1 cellular context compared by ENCODE assay signal in genomic region chr6:100482698-100483097, GRCh38.
A peak's percentile ranks its signal among the peaks of the same experiment; 100 is the strongest.
TF ChIP-seq lines count a peak whose summit lies in the region.

No MANE protein-coding gene starts in this region.

TF ChIP-seq in HepG2, 621 proteins besides CTCF, POLR2A, EP300 and RAD21 (continued from another document and continues in another):
- TF ChIP-seq, protein P1, sequence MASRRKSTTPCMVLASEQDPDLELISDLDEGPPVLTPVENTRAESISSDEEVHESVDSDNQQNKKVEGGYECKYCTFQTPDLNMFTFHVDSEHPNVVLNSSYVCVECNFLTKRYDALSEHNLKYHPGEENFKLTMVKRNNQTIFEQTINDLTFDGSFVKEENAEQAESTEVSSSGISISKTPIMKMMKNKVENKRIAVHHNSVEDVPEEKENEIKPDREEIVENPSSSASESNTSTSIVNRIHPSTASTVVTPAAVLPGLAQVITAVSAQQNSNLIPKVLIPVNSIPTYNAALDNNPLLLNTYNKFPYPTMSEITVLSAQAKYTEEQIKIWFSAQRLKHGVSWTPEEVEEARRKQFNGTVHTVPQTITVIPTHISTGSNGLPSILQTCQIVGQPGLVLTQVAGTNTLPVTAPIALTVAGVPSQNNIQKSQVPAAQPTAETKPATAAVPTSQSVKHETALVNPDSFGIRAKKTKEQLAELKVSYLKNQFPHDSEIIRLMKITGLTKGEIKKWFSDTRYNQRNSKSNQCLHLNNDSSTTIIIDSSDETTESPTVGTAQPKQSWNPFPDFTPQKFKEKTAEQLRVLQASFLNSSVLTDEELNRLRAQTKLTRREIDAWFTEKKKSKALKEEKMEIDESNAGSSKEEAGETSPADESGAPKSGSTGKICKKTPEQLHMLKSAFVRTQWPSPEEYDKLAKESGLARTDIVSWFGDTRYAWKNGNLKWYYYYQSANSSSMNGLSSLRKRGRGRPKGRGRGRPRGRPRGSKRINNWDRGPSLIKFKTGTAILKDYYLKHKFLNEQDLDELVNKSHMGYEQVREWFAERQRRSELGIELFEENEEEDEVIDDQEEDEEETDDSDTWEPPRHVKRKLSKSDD (CRISPR knock-in tag; IDR thresholded peaks at IDR 0.05; ENCODE audit: low read depth) = no peak
- no peak for TF ChIP-seq ZNF766 (CRISPR knock-in tag; IDR thresholded peaks at IDR 0.05; ENCODE audit: borderline replicate concordance)
- TF ChIP-seq ZNF747 (CRISPR knock-in tag; IDR thresholded peaks at IDR 0.05; ENCODE audit: borderline replicate concordance) = no peak
- TF ChIP-seq SYNCRIP (IDR thresholded peaks at IDR 0.05; ENCODE audit: insufficient read depth, low read depth, low read length) = no peak
- TF ChIP-seq ZNF644 (CRISPR knock-in tag; IDR thresholded peaks at IDR 0.05; ENCODE audit: low read depth) = peak; percentile 78
- peak; percentile 56; the same call in 1 of the 2 replicates for TF ChIP-seq RXRB (CRISPR knock-in tag; IDR thresholded peaks at IDR 0.05; ENCODE audit: borderline replicate concordance)
- TF ChIP-seq, protein P2, sequence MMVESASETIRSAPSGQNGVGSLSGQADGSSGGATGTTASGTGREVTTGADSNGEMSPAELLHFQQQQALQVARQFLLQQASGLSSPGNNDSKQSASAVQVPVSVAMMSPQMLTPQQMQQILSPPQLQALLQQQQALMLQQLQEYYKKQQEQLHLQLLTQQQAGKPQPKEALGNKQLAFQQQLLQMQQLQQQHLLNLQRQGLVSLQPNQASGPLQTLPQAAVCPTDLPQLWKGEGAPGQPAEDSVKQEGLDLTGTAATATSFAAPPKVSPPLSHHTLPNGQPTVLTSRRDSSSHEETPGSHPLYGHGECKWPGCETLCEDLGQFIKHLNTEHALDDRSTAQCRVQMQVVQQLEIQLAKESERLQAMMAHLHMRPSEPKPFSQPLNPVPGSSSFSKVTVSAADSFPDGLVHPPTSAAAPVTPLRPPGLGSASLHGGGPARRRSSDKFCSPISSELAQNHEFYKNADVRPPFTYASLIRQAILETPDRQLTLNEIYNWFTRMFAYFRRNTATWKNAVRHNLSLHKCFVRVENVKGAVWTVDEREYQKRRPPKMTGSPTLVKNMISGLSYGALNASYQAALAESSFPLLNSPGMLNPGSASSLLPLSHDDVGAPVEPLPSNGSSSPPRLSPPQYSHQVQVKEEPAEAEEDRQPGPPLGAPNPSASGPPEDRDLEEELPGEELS (CRISPR knock-in tag; IDR thresholded peaks at IDR 0.05) = peak; percentile 47; the same call in 1 of the 2 replicates
- TF ChIP-seq ZSCAN29 (CRISPR knock-in tag; conservative IDR thresholded peaks at IDR 0.05) = no peak
- TF ChIP-seq ISL2 (CRISPR knock-in tag; IDR thresholded peaks at IDR 0.05) = peak; percentile 63
- TF ChIP-seq RFXAP (CRISPR knock-in tag; IDR thresholded peaks at IDR 0.05; ENCODE audit: borderline replicate concordance) = no peak
- peak; percentile 60; the same call in 1 of the 2 replicates for TF ChIP-seq PHF21A (CRISPR knock-in tag; IDR thresholded peaks at IDR 0.05)
- TF ChIP-seq SALL2 (CRISPR knock-in tag; IDR thresholded peaks at IDR 0.05) = no peak
- TF ChIP-seq, protein P3, sequence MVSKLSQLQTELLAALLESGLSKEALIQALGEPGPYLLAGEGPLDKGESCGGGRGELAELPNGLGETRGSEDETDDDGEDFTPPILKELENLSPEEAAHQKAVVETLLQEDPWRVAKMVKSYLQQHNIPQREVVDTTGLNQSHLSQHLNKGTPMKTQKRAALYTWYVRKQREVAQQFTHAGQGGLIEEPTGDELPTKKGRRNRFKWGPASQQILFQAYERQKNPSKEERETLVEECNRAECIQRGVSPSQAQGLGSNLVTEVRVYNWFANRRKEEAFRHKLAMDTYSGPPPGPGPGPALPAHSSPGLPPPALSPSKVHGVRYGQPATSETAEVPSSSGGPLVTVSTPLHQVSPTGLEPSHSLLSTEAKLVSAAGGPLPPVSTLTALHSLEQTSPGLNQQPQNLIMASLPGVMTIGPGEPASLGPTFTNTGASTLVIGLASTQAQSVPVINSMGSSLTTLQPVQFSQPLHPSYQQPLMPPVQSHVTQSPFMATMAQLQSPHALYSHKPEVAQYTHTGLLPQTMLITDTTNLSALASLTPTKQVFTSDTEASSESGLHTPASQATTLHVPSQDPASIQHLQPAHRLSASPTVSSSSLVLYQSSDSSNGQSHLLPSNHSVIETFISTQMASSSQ (IDR thresholded peaks at IDR 0.05; ENCODE audit: low read depth) = no peak
- TF ChIP-seq, protein P3 (CRISPR knock-in tag; IDR thresholded peaks at IDR 0.05; ENCODE audit: borderline replicate concordance) = 0 out of 2 replicates have a peak, but pooled peaks have one; percentile 44
- no peak for TF ChIP-seq U2AF1 (optimal IDR thresholded peaks at IDR 0.05; ENCODE audit: low read depth, low read length)
- TF ChIP-seq ZNF331 (CRISPR knock-in tag; IDR thresholded peaks at IDR 0.05) = peak; percentile 51; the same call in 1 of the 2 replicates
- TF ChIP-seq, protein P4, sequence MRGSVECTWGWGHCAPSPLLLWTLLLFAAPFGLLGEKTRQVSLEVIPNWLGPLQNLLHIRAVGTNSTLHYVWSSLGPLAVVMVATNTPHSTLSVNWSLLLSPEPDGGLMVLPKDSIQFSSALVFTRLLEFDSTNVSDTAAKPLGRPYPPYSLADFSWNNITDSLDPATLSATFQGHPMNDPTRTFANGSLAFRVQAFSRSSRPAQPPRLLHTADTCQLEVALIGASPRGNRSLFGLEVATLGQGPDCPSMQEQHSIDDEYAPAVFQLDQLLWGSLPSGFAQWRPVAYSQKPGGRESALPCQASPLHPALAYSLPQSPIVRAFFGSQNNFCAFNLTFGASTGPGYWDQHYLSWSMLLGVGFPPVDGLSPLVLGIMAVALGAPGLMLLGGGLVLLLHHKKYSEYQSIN (CRISPR knock-in tag; IDR thresholded peaks at IDR 0.05; ENCODE audit: borderline replicate concordance) = no peak
- no peak for TF ChIP-seq ZNF18 (CRISPR knock-in tag; IDR thresholded peaks at IDR 0.05; ENCODE audit: insufficient replicate concordance)
- TF ChIP-seq ZNF710 (CRISPR knock-in tag; IDR thresholded peaks at IDR 0.05; ENCODE audit: borderline replicate concordance) = no peak
- no peak for TF ChIP-seq ZNF792 (CRISPR knock-in tag; IDR thresholded peaks at IDR 0.05)
- peak; percentile 52 for TF ChIP-seq SALL1 (CRISPR knock-in tag; IDR thresholded peaks at IDR 0.05)
- TF ChIP-seq CERS6 (CRISPR knock-in tag; IDR thresholded peaks at IDR 0.05) = no peak
- peak; percentile 68; the same call in 1 of the 2 replicates for TF ChIP-seq MIER3 (CRISPR knock-in tag; IDR thresholded peaks at IDR 0.05; ENCODE audit: borderline replicate concordance)
- TF ChIP-seq CENPT (CRISPR knock-in tag; IDR thresholded peaks at IDR 0.05; ENCODE audit: low read depth) = no peak
- TF ChIP-seq PCBP1 (IDR thresholded peaks at IDR 0.05; ENCODE audit: borderline replicate concordance, low read depth, low read length) = no peak
- 0 out of 2 replicates have a peak, but pooled peaks have one; percentile 29 for TF ChIP-seq MIXL1 (CRISPR knock-in tag; IDR thresholded peaks at IDR 0.05)
- no peak for TF ChIP-seq GABPA (IDR thresholded peaks at IDR 0.05; ENCODE audit: low read depth, low read length)
- no peak for TF ChIP-seq GABPA (CRISPR knock-in tag; IDR thresholded peaks at IDR 0.05; ENCODE audit: low read depth)
- TF ChIP-seq BRCA1 (CRISPR knock-in tag; IDR thresholded peaks at IDR 0.05) = no peak
- no peak for TF ChIP-seq TIGD3 (CRISPR knock-in tag; IDR thresholded peaks at IDR 0.05; ENCODE audit: borderline replicate concordance)
- TF ChIP-seq MXD4 (CRISPR knock-in tag; IDR thresholded peaks at IDR 0.05) = no peak
- no peak for TF ChIP-seq ZFP37 (CRISPR knock-in tag; IDR thresholded peaks at IDR 0.05; ENCODE audit: borderline replicate concordance)
- TF ChIP-seq SOX5 (CRISPR knock-in tag; IDR thresholded peaks at IDR 0.05; ENCODE audit: borderline replicate concordance) = peak; percentile 73
- TF ChIP-seq KDM1A (CRISPR knock-in tag; IDR thresholded peaks at IDR 0.05) = peak; percentile 63; the same call in 1 of the 2 replicates
- no peak for TF ChIP-seq ZNF724P (CRISPR knock-in tag; IDR thresholded peaks at IDR 0.05; ENCODE audit: borderline replicate concordance)
- peak; percentile 46; the same call in 1 of the 2 replicates for TF ChIP-seq ZNF768 (CRISPR knock-in tag; IDR thresholded peaks at IDR 0.05)
- no peak for TF ChIP-seq SOX6 (IDR thresholded peaks at IDR 0.05)
- TF ChIP-seq SOX6 (CRISPR knock-in tag; IDR thresholded peaks at IDR 0.05) = peak; percentile 70
- peak; percentile 92 for TF ChIP-seq HMG20A (CRISPR knock-in tag; IDR thresholded peaks at IDR 0.05; ENCODE audit: borderline replicate concordance)
- no peak for TF ChIP-seq AGO1 (IDR thresholded peaks at IDR 0.05; ENCODE audit: low read depth, low read length, poor library complexity, severe bottlenecking)
- TF ChIP-seq, protein P5, sequence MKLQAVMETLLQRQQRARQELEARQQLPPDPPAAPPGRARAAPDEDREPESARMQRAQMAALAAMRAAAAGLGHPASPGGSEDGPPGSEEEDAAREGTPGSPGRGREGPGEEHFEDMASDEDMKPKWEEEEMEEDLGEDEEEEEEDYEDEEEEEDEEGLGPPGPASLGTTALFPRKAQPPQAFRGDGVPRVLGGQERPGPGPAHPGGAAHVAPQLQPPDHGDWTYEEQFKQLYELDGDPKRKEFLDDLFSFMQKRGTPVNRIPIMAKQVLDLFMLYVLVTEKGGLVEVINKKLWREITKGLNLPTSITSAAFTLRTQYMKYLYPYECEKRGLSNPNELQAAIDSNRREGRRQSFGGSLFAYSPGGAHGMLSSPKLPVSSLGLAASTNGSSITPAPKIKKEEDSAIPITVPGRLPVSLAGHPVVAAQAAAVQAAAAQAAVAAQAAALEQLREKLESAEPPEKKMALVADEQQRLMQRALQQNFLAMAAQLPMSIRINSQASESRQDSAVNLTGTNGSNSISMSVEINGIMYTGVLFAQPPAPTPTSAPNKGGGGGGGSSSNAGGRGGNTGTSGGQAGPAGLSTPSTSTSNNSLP (IDR thresholded peaks at IDR 0.05; ENCODE audit: low read depth, low read length) = no peak
- no peak for TF ChIP-seq MTA1 (CRISPR knock-in tag; IDR thresholded peaks at IDR 0.05; ENCODE audit: borderline replicate concordance)
- TF ChIP-seq NFIC (IDR thresholded peaks at IDR 0.05; ENCODE audit: low read length) = no peak
- TF ChIP-seq, protein P6, sequence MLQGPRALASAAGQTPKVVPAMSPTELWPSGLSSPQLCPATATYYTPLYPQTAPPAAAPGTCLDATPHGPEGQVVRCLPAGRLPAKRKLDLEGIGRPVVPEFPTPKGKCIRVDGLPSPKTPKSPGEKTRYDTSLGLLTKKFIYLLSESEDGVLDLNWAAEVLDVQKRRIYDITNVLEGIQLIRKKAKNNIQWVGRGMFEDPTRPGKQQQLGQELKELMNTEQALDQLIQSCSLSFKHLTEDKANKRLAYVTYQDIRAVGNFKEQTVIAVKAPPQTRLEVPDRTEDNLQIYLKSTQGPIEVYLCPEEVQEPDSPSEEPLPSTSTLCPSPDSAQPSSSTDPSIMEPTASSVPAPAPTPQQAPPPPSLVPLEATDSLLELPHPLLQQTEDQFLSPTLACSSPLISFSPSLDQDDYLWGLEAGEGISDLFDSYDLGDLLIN (CRISPR knock-in tag; IDR thresholded peaks at IDR 0.05; ENCODE audit: borderline replicate concordance) = no peak
